ENCODE assay signal across 18 cellular contexts in the genomic region with DNA sequence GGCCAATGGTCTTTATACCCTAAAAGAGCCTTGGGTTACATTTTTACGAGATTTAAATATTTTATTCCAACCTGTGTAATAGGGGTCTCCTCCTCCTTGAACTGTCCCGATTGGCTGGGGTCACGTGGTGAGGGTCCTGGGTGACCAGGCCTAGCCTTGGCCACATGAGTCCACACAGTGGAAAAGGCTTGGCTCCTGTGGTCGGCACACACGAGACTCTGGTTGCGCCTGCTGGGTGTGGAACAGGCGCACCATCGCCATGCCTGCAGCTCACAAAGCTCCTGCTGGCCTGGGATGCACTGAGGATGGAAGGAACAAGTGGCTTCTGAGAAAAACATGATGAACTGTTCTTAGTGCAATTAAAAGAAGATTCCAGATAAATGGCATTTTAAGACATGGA.
DNase-seq lines count a peak whose midpoint lies in the region; ATAC-seq, FAIRE-seq and TF ChIP-seq lines count a peak whose summit lies in the region.
"Had no signal": no experiment of that assay in that cellular context is flagged by ENCODE, and none has a peak within 500 bp of the region (broad histone marks: within the 10 kb centered on the region; RNA-seq: fewer than 3 reads in every experiment).

No MANE protein-coding gene starts in this region.

- intact Hi-C loops in HepG2 (cut with micrococcal nuclease; ENCODE audit: unreplicated experiment) = no loop called here
- intact Hi-C loops in sciatic nerve (cut with DNase I) = no loop called here

- H3K4me3 Mint-ChIP-seq in activated naive CD4-positive, alpha-beta T cell treated with anti-CD3 and anti-CD28 coated beads, Interleukin-2, amount 10 ng/mL, durations not matched to agents 7 days and 5 days = no peak overlapping the region
- H3K4me3 Mint-ChIP-seq in WTC11 = no peak overlapping the region

- peaks cover 34% of the 10 kb centered on the region for H3K9me3 Mint-ChIP-seq in activated naive CD4-positive, alpha-beta T cell treated with anti-CD3 and anti-CD28 coated beads, Interleukin-2, amount 10 ng/mL, durations not matched to agents 7 days and 5 days
- H3K9me3 Mint-ChIP-seq in WTC11 = peaks cover 56% of the 10 kb centered on the region

- H4K20me1 ChIP-seq in HepG2 (ENCODE audit: insufficient read depth, low read length) = no peaks in the 10 kb centered on the region

- no peak overlapping the region for H3K27ac ChIP-seq in HepG2 (ENCODE audit: extremely low read length, insufficient read depth, low read length)
- no peak overlapping the region for H3K27ac ChIP-seq in foreskin keratinocyte
- H3K27ac ChIP-seq: C4-2B, HL-60 had no signal

- H3K36me3 ChIP-seq in HepG2 (replicated peaks in 1 of 2; ENCODE audit: control insufficient read depth in 1 of 2, insufficient read depth in 2 of 2, low read length in 2 of 2) = peaks cover 20 to 58% of the 10 kb centered on the region in 2 experiments

- no peak overlapping the region for H3K9ac ChIP-seq in HepG2 (ENCODE audit: insufficient read depth, low read depth, low read length)

- peaks cover 67% of the 10 kb centered on the region for H3K36me3 Mint-ChIP-seq in activated naive CD4-positive, alpha-beta T cell treated with anti-CD3 and anti-CD28 coated beads, Interleukin-2, amount 10 ng/mL, durations not matched to agents 7 days and 5 days
- H3K36me3 Mint-ChIP-seq in WTC11 = peaks cover 92% of the 10 kb centered on the region

- H3K4me2 ChIP-seq in HepG2 (ENCODE audit: low read depth, low read length) = no peak overlapping the region

- ATAC-seq in WTC11 (no peak), HepG2 (no peak), sciatic nerve (no peak), GM18519 (IDR thresholded peaks at IDR 0.05; ENCODE audit: low FRiP score, unreplicated experiment) (no peak), foreskin keratinocyte (no peak)

- H3K9me3 ChIP-seq in HepG2 (ENCODE audit: low read length) = peaks cover 19% of the 10 kb centered on the region

- no peaks in the 10 kb centered on the region for H3K27me3 Mint-ChIP-seq in activated naive CD4-positive, alpha-beta T cell treated with anti-CD3 and anti-CD28 coated beads, Interleukin-2, amount 10 ng/mL, durations not matched to agents 7 days and 5 days
- H3K27me3 Mint-ChIP-seq in WTC11 (ENCODE audit: low read depth) = peaks cover 11% of the 10 kb centered on the region

- H3K27ac Mint-ChIP-seq in activated naive CD4-positive, alpha-beta T cell treated with anti-CD3 and anti-CD28 coated beads, Interleukin-2, amount 10 ng/mL, durations not matched to agents 7 days and 5 days = no peak overlapping the region
- H3K27ac Mint-ChIP-seq in WTC11 = no peak overlapping the region

- H3K27me3 ChIP-seq in HepG2 (ENCODE audit: control insufficient read depth in 1 of 2, insufficient read depth in 2 of 2, low read length in 2 of 2) = no peaks in the 10 kb centered on the region
- no peaks in the 10 kb centered on the region for H3K27me3 ChIP-seq in foreskin keratinocyte

- H3K4me1 ChIP-seq in HepG2 (ENCODE audit: insufficient read depth, low read length) = no peaks in the 10 kb centered on the region
- H3K4me1 ChIP-seq in foreskin keratinocyte = no peaks in the 10 kb centered on the region

- BruUV-seq in HepG2 (replicated peaks; lab: Mats Ljungman, UMichigan) = no TSS peak

- no peak overlapping the region for H3K4me3 ChIP-seq in HepG2 (replicated peaks in 1 of 3; ENCODE audit: insufficient read depth in 1 of 3, low read depth in 2 of 3, low read length in 3 of 3)

- TF ChIP-seq POLR2A in HepG2 (IDR thresholded peaks at IDR 0.05; ENCODE audit: insufficient read depth in 1 of 2, low read depth in 2 of 2, low read length in 2 of 2) = no peak

- TF ChIP-seq CTCF in WTC11 (IDR thresholded peaks at IDR 0.05) (no peak), HepG2 (CRISPR knock-in tag; IDR thresholded peaks at IDR 0.05) (no peak), foreskin keratinocyte (conservative IDR thresholded peaks at IDR 0.05) (no peak)

- in situ Hi-C loops in HepG2 (cut with HindIII; ENCODE audit: extremely low pct_ligation_motif_present, low pct_unique_long_range_greater_than_20kb) = no loop called here

- POLR2A ChIA-PET in WTC11 (lab: Charles Lee) = no interaction called here
- POLR2A ChIA-PET in HepG2 (lab: Yijun Ruan, JAX) = no interaction called here

- DNase-seq in activated naive CD4-positive, alpha-beta T cell treated with anti-CD3 and anti-CD28 coated beads, Interleukin-2, amount 50 U/mL, for 16 hours = peak; percentile 1
- DNase-seq in activated naive CD4-positive, alpha-beta T cell treated with anti-CD3 and anti-CD28 coated beads, Interleukin-2, amount 10 ng/mL, durations not matched to agents 7 days and 5 days = no peak
- DNase-seq in WTC11 (ENCODE audit: low spot score) (peak; percentile 1), HepG2 (ENCODE audit: low spot score) (no peak), sciatic nerve (ENCODE audit: low spot score) (peak; percentile 15), NCI-H2171 (lab: John Stamatoyannopoulos, UW) (no peak), foreskin keratinocyte (no peak)
- DNase-seq: DMS153, EL, H7, KBM-7, NCI-H1092, NCI-H1694 treated with DMSO at 0.1 percent for 48 hours, NCI-H774 had no signal

- no peaks in the 10 kb centered on the region for H3K79me2 ChIP-seq in HepG2 (ENCODE audit: insufficient read depth, low read length)

- TF ChIP-seq RAD21 in HepG2 (CRISPR knock-in tag; IDR thresholded peaks at IDR 0.05) = no peak

- TF ChIP-seq EP300 in HepG2 (IDR thresholded peaks at IDR 0.05; ENCODE audit: low read depth in 2 of 2, low read length in 2 of 2) (no peak), HepG2 (CRISPR knock-in tag; IDR thresholded peaks at IDR 0.05; ENCODE audit: borderline replicate concordance) (no peak)

- H3K4me1 Mint-ChIP-seq in activated naive CD4-positive, alpha-beta T cell treated with anti-CD3 and anti-CD28 coated beads, Interleukin-2, amount 10 ng/mL, durations not matched to agents 7 days and 5 days = no peaks in the 10 kb centered on the region
- no peaks in the 10 kb centered on the region for H3K4me1 Mint-ChIP-seq in WTC11

- FAIRE-seq in HepG2 (lab: Jason Lieb, UNC) = no peak
- FAIRE-seq: A204.1 had no signal

- WGBS in HepG2 (ENCODE audit: low lambda C conversion rate) = 98% methylated on average over 8 of the region's 8 CpGs

- no peak overlapping the region for H2AFZ ChIP-seq in HepG2 (ENCODE audit: low read length)

- CTCF ChIA-PET in activated naive CD4-positive, alpha-beta T cell treated with anti-CD3 and anti-CD28 coated beads, Interleukin-2, amount 10 ng/mL, durations not matched to agents 7 days and 5 days (lab: Charles Lee) = no interaction called here
- CTCF ChIA-PET in WTC11 (lab: Charles Lee) (no interaction called here), HepG2 (lab: Yijun Ruan, JAX; ENCODE audit: low intra/inter-chr PET ratio, low total read pairs) (no interaction called here)

TF ChIP-seq in WTC11, 78 proteins besides CTCF, POLR2A, EP300 and RAD21:
- TF ChIP-seq FOXP1 (CRISPR knock-in tag; IDR thresholded peaks at IDR 0.05; ENCODE audit: borderline replicate concordance) (no peak), ATF1 (CRISPR knock-in tag; IDR thresholded peaks at IDR 0.05) (no peak), SMAD3 (CRISPR knock-in tag; IDR thresholded peaks at IDR 0.05; ENCODE audit: borderline replicate concordance) (no peak)
- TF ChIP-seq, protein P1, sequence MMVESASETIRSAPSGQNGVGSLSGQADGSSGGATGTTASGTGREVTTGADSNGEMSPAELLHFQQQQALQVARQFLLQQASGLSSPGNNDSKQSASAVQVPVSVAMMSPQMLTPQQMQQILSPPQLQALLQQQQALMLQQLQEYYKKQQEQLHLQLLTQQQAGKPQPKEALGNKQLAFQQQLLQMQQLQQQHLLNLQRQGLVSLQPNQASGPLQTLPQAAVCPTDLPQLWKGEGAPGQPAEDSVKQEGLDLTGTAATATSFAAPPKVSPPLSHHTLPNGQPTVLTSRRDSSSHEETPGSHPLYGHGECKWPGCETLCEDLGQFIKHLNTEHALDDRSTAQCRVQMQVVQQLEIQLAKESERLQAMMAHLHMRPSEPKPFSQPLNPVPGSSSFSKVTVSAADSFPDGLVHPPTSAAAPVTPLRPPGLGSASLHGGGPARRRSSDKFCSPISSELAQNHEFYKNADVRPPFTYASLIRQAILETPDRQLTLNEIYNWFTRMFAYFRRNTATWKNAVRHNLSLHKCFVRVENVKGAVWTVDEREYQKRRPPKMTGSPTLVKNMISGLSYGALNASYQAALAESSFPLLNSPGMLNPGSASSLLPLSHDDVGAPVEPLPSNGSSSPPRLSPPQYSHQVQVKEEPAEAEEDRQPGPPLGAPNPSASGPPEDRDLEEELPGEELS (CRISPR knock-in tag; IDR thresholded peaks at IDR 0.05) = no peak

TF ChIP-seq in HepG2, 621 proteins besides CTCF, POLR2A, EP300 and RAD21 (continues in another document):
- TF ChIP-seq SALL1 (CRISPR knock-in tag; IDR thresholded peaks at IDR 0.05) (no peak), ZFP82 (CRISPR knock-in tag; IDR thresholded peaks at IDR 0.05; ENCODE audit: borderline replicate concordance) (no peak), AGO2 (optimal IDR thresholded peaks at IDR 0.05; ENCODE audit: low read depth, low read length) (peak; percentile 37), ZNF431 (CRISPR knock-in tag; IDR thresholded peaks at IDR 0.05; ENCODE audit: borderline replicate concordance, low read depth) (no peak)

Comparison
In these comparisons a context has a peak if more than half of its experiments do, and no peak if none do; other contexts are left out.
1. DNase-seq: peak in activated naive CD4-positive, alpha-beta T cell treated with anti-CD3 and anti-CD28 coated beads, Interleukin-2, amount 50 U/mL, for 16 hours (single experiment), WTC11 (single experiment) and sciatic nerve (single experiment); none in activated naive CD4-positive, alpha-beta T cell treated with anti-CD3 and anti-CD28 coated beads, Interleukin-2, amount 10 ng/mL, durations not matched to agents 7 days and 5 days (single experiment), HepG2 (single experiment), NCI-H2171 (single experiment) and foreskin keratinocyte (0 of 2).